In genomic region chr20:31628057-31628456, GRCh38 we compare ENCODE assay signal across 4 cellular contexts. TPM values are rescaled to one million over a fixed set of nuclear protein-coding genes. Genes with fewer than 3 reads are reported as not detected.
"Had no signal": no experiment of that assay in that cellular context is flagged by ENCODE, and none has a peak within 500 bp of the region (broad histone marks: within the 10 kb centered on the region; RNA-seq: fewer than 3 reads in every experiment).

No MANE protein-coding gene starts in this region.

RNA-seq across cellular contexts. Expression of gene COX4I2, which starts 9.7 kb away (rescaled TPM):
- total RNA-seq: LHCN-M2, M059J, MCF 10A, NCI-H460 had no signal
